In the genomic region with DNA sequence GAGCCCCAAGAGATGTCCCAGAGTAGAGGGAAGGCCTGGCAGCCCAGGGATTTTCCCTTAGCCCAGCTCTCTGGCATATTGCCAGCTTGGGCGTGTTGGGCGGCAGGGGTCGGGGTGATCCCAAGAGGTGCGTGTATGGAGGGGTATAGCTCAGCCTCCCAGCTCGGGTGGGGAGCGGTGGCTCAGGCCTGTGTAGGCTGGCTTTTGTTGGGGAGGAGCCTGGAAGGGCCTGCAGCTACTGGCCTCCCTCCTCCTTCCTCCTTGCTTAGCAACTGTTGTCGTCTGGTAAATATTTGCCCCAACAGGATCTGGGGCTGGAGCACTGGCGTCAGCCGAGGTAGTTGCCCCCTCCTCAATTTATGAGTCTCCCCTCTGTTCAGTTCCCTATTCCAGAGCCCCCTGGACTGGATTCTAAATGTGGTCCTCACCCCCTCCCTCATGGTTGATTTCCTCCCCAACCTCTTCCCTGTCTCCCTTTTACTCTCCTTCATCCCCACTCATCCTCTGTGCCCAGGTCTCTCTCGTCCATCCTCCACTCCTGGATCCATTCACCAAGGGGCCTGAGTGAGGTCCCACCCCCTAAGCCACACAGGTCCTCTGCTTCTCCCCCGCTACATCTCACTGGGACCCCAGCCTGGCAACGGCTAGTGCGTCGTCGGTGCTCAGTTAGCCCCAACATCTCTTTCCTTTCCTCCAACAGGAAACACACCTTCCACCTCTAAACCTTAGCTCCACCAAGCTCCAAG, we compare ENCODE assay signal across 8 cellular contexts. TPM values are rescaled to one million over a fixed set of nuclear protein-coding genes. Genes with fewer than 3 reads are reported as not detected.
DNase-seq lines count a peak whose midpoint lies in the region; ATAC-seq and TF ChIP-seq lines count a peak whose summit lies in the region.

No MANE protein-coding gene starts in this region.

- CTCF ChIA-PET in CD4-positive, alpha-beta memory T cell (lab: Charles Lee; ENCODE audit: partially characterized antibody), result interaction anchor here (0.5 to 18.7 kb wide), 5 partner anchors 8 to 119 kb away, joined by 3 to 716 read pairs (median 12); no protein-coding TSS in a partner anchor

- in situ Hi-C loops in transverse colon (cut with MboI; ENCODE audit: low pct_ligation_motif_present in 1 of 4, low pct_unique_long_range_greater_than_20kb in 1 of 4, low sequenced_read_pairs in 3 of 4), result no loop called here

- H3K27ac ChIP-seq in CD4-positive, alpha-beta memory T cell (ENCODE audit: low read depth, low read length), result peak overlapping the region; percentile 94
- H3K27ac ChIP-seq in dorsolateral prefrontal cortex (peak overlapping the region in 31 of 59 donors; percentile 4 to 94 (median 62)), transverse colon (peak overlapping the region; percentile 91 to 97 (median 94))

- H3K4me1 ChIP-seq in CD4-positive, alpha-beta memory T cell (ENCODE audit: insufficient read depth, low read length), result peaks cover 55% of the 10 kb centered on the region
- peaks cover 39 to 77% (median 64%) of the 10 kb centered on the region in 4 donors for H3K4me1 ChIP-seq in transverse colon

- peak; percentile 30 for TF ChIP-seq POLR2A in transverse colon (IDR thresholded peaks at IDR 0.05)

- TF ChIP-seq CTCF in dorsolateral prefrontal cortex (IDR thresholded peaks at IDR 0.05 in 54 of 56, conservative IDR thresholded peaks at IDR 0.05 in 2 of 56; ENCODE audit: low read depth in 1 of 56, partially characterized antibody in 56 of 56) (no peak), transverse colon (IDR thresholded peaks at IDR 0.05) (no peak)

- H3K36me3 ChIP-seq in CD4-positive, alpha-beta memory T cell (ENCODE audit: insufficient read depth, low read length), result no peaks in the 10 kb centered on the region
- no peaks in the 10 kb centered on the region for H3K36me3 ChIP-seq in transverse colon

- intact Hi-C loops in CD4-positive, alpha-beta memory T cell (cut with micrococcal nuclease), result no loop called here
- intact Hi-C loops in dorsolateral prefrontal cortex (cut with DNase I) (no loop called here), transverse colon (cut with DNase I; ENCODE audit: low total_unique reads) (loop anchor here (2.0 kb wide), 1 partner anchor 19 kb away; no protein-coding TSS in a partner anchor)

- 13 to 36% methylated on average over 3 to 15 of the region's 15 CpGs for WGBS in transverse colon (ENCODE audit: low coverage in 1 of 2), 2 donors

- ATAC-seq in memory B cell (ENCODE audit: low read depth) (peak; percentile 22), HG03045 (IDR thresholded peaks at IDR 0.05; ENCODE audit: unreplicated experiment) (no peak), GM19463 (IDR thresholded peaks at IDR 0.05; ENCODE audit: unreplicated experiment) (no peak)

- H3K9me3 ChIP-seq in CD4-positive, alpha-beta memory T cell (ENCODE audit: control insufficient read depth in 1 of 2, low read length in 2 of 2), result no peaks in the 10 kb centered on the region
- no peaks in the 10 kb centered on the region for H3K9me3 ChIP-seq in transverse colon

- H3K4me3 Mint-ChIP-seq in CD4-positive, alpha-beta memory T cell, result peak overlapping the region; percentile 60 to 88 (median 74)
- H3K4me3 Mint-ChIP-seq in T-helper 2 cell treated with Interferon-gamma antibody and Interleukin-4, amounts not matched to agents 5 μg/mL and 100 μg/mL, for 36 hours, result no peak overlapping the region
- peak overlapping the region; percentile 59 for H3K4me3 Mint-ChIP-seq in memory B cell

- DNase-seq in CD4-positive, alpha-beta memory T cell, result peak; percentile 78 to 90 (median 83)
- peak; percentile 69 for DNase-seq in HT1080 (ENCODE audit: low read depth)
- no peak for DNase-seq in T-helper 2 cell treated with Interferon-gamma antibody and Interleukin-4, amounts not matched to agents 5 μg/mL and 100 μg/mL, for 36 hours (ENCODE audit: low spot score)
- no peak for DNase-seq in dorsolateral prefrontal cortex
- peak in 1 of 2 donors; percentile 52 for DNase-seq in memory B cell (ENCODE audit: low spot score in 2 of 2)
- DNase-seq in transverse colon, result peak; percentile 79

- peaks cover 42 to 86% (median 60%) of the 10 kb centered on the region in 4 donors for H3K4me1 Mint-ChIP-seq in CD4-positive, alpha-beta memory T cell
- peaks cover 46% of the 10 kb centered on the region for H3K4me1 Mint-ChIP-seq in T-helper 2 cell treated with Interferon-gamma antibody and Interleukin-4, amounts not matched to agents 5 μg/mL and 100 μg/mL, for 36 hours (ENCODE audit: low read depth)
- H3K4me1 Mint-ChIP-seq in memory B cell, result peaks cover 29% of the 10 kb centered on the region

- no peaks in the 10 kb centered on the region for H3K27me3 ChIP-seq in CD4-positive, alpha-beta memory T cell (ENCODE audit: insufficient read depth, low read length)
- H3K27me3 ChIP-seq in dorsolateral prefrontal cortex, result no peaks in the 10 kb centered on the region
- H3K27me3 ChIP-seq in transverse colon, result no peaks in the 10 kb centered on the region

- H3K36me3 Mint-ChIP-seq in CD4-positive, alpha-beta memory T cell, result peaks cover 0 to 4% of the 10 kb centered on the region in 2 donors
- no peaks in the 10 kb centered on the region for H3K36me3 Mint-ChIP-seq in T-helper 2 cell treated with Interferon-gamma antibody and Interleukin-4, amounts not matched to agents 5 μg/mL and 100 μg/mL, for 36 hours (ENCODE audit: low read depth)
- H3K36me3 Mint-ChIP-seq in memory B cell, result no peaks in the 10 kb centered on the region

- no peaks in the 10 kb centered on the region for H3K27me3 Mint-ChIP-seq in CD4-positive, alpha-beta memory T cell
- H3K27me3 Mint-ChIP-seq in T-helper 2 cell treated with Interferon-gamma antibody and Interleukin-4, amounts not matched to agents 5 μg/mL and 100 μg/mL, for 36 hours (ENCODE audit: low read depth), result peaks cover 5% of the 10 kb centered on the region
- H3K27me3 Mint-ChIP-seq in memory B cell, result no peaks in the 10 kb centered on the region

- peak overlapping the region; percentile 90 to 100 (median 100) for H3K27ac Mint-ChIP-seq in CD4-positive, alpha-beta memory T cell
- H3K27ac Mint-ChIP-seq in T-helper 2 cell treated with Interferon-gamma antibody and Interleukin-4, amounts not matched to agents 5 μg/mL and 100 μg/mL, for 36 hours, result peak overlapping the region; percentile 72
- peak overlapping the region; percentile 98 for H3K27ac Mint-ChIP-seq in memory B cell

- no peak for TF ChIP-seq EP300 in transverse colon (IDR thresholded peaks at IDR 0.05; ENCODE audit: low read depth)

- peaks cover 0 to 2% (median 0%) of the 10 kb centered on the region in 8 donors for H3K9me3 Mint-ChIP-seq in CD4-positive, alpha-beta memory T cell
- H3K9me3 Mint-ChIP-seq in T-helper 2 cell treated with Interferon-gamma antibody and Interleukin-4, amounts not matched to agents 5 μg/mL and 100 μg/mL, for 36 hours, result no peaks in the 10 kb centered on the region
- no peaks in the 10 kb centered on the region for H3K9me3 Mint-ChIP-seq in memory B cell

- no peak overlapping the region for H3K4me3 ChIP-seq in CD4-positive, alpha-beta memory T cell (ENCODE audit: low read length in 2 of 2)
- H3K4me3 ChIP-seq in dorsolateral prefrontal cortex (no peak overlapping the region), transverse colon (no peak overlapping the region)

- POLR2A ChIA-PET in CD4-positive, alpha-beta memory T cell (lab: Charles Lee; ENCODE audit: partially characterized antibody), result interaction anchor here (1.0 to 19.7 kb wide), 4 partner anchors 8 to 109 kb away, joined by 3 to 527 read pairs (median 16); partner anchors contain the start of genes LMNA and PMF1

RNA-seq across cellular contexts. Expression of gene LMNA, which starts 10.3 kb away (rescaled TPM):
- 10 to 100 TPM; 29.7 to 33.8 TPM for total RNA-seq in CD4-positive, alpha-beta memory T cell
- 10 to 100 TPM; 19.1 to 47.1 TPM for polyA plus RNA-seq in CD4-positive, alpha-beta memory T cell
- 835 and 846 TPM in 2 replicates for total RNA-seq in HT1080 (2014; rRNA removed; shearing (Covaris generic))
- polyA plus RNA-seq in HT1080 (2015; cell fraction: cytosol; rRNA removed), result 456 and 481 TPM in 2 replicates
- polyA plus RNA-seq in HT1080 (2015; cell fraction: nucleus; rRNA removed), result 1,205 and 1,213 TPM in 2 replicates
- total RNA-seq in dorsolateral prefrontal cortex (100 to 1,000 TPM in 10 of 120 experiments, 10 to 100 TPM in 110; 32.8 to 189 (median 59.9) TPM), transverse colon (100 to 1,000 TPM; 300 to 999 (median 324) TPM)

RNA-seq across cellular contexts. Expression of gene MEX3A, which starts 22.0 kb away (rescaled TPM):
- total RNA-seq in CD4-positive, alpha-beta memory T cell, result not detected
- polyA plus RNA-seq in CD4-positive, alpha-beta memory T cell, result not detected
- total RNA-seq in HT1080 (2014; rRNA removed; shearing (Covaris generic)), result 3.4 and 5.2 TPM in 2 replicates
- polyA plus RNA-seq in HT1080 (2015; cell fraction: cytosol; rRNA removed), result 5.8 and 6.2 TPM in 2 replicates
- 7.4 and 9.4 TPM in 2 replicates for polyA plus RNA-seq in HT1080 (2015; cell fraction: nucleus; rRNA removed)
- total RNA-seq in dorsolateral prefrontal cortex (1 to 10 TPM in 84 of 120 experiments, under 1 TPM in 36; 0.44 to 4.6 (median 1.3) TPM), transverse colon (under 1 TPM in 3 of 4 donors, not detected in 1; 0.14 to 0.60 (median 0.48) TPM)

RNA-seq across cellular contexts. Expression of gene RAB25, which starts 43.3 kb away (rescaled TPM):
- 1 to 10 TPM in 1 of 2 experiments, under 1 TPM in 1; 0.53 to 1.5 TPM for total RNA-seq in CD4-positive, alpha-beta memory T cell
- polyA plus RNA-seq in CD4-positive, alpha-beta memory T cell, result 1 to 10 TPM; 5.9 to 6.6 TPM
- 0.06 TPM in 1 of 2 replicates, not detected in the other for total RNA-seq in HT1080 (2014; rRNA removed; shearing (Covaris generic))
- not detected in 2 replicates for polyA plus RNA-seq in HT1080 (2015; cell fraction: cytosol; rRNA removed)
- polyA plus RNA-seq in HT1080 (2015; cell fraction: nucleus; rRNA removed), result not detected in 2 replicates
- 1 to 10 TPM in 44 of 120 experiments, under 1 TPM in 36, not detected in 40; 0.44 to 3.3 (median 1.0) TPM for total RNA-seq in dorsolateral prefrontal cortex
- total RNA-seq in transverse colon, result 100 to 1,000 TPM; 140 to 213 (median 174) TPM

RNA-seq across cellular contexts. Expression of gene SEMA4A, which starts 49.1 kb away (rescaled TPM):
- total RNA-seq in CD4-positive, alpha-beta memory T cell, result 1 to 10 TPM; 1.2 TPM
- 1 to 10 TPM in 1 of 2 donors, under 1 TPM in 1; 0.88 to 1.3 TPM for polyA plus RNA-seq in CD4-positive, alpha-beta memory T cell
- total RNA-seq in HT1080 (2014; rRNA removed; shearing (Covaris generic)), result not detected in 2 replicates
- 0.06 TPM in 1 of 2 replicates, not detected in the other for polyA plus RNA-seq in HT1080 (2015; cell fraction: cytosol; rRNA removed)
- polyA plus RNA-seq in HT1080 (2015; cell fraction: nucleus; rRNA removed), result 0.14 TPM in 1 of 2 replicates, not detected in the other
- total RNA-seq in dorsolateral prefrontal cortex (10 to 100 TPM; 10.4 to 48.3 (median 27.5) TPM), transverse colon (1 to 10 TPM in 3 of 4 donors, not detected in 1; 2.6 to 6.0 (median 4.8) TPM)

RNA-seq across cellular contexts. Expression of gene LAMTOR2, which starts 49.7 kb away (rescaled TPM):
- total RNA-seq in CD4-positive, alpha-beta memory T cell, result 10 to 100 TPM; 33.0 to 35.5 TPM
- 100 to 1,000 TPM; 136 to 151 TPM for polyA plus RNA-seq in CD4-positive, alpha-beta memory T cell
- 67.1 and 78.0 TPM in 2 replicates for total RNA-seq in HT1080 (2014; rRNA removed; shearing (Covaris generic))
- 69.8 and 87.2 TPM in 2 replicates for polyA plus RNA-seq in HT1080 (2015; cell fraction: cytosol; rRNA removed)
- 19.7 and 26.7 TPM in 2 replicates for polyA plus RNA-seq in HT1080 (2015; cell fraction: nucleus; rRNA removed)
- total RNA-seq in dorsolateral prefrontal cortex (10 to 100 TPM; 26.8 to 59.6 (median 43.5) TPM), transverse colon (10 to 100 TPM; 20.9 to 70.9 (median 47.5) TPM)

Comparison
In these comparisons a context has a peak if more than half of its experiments do, and no peak if none do; other contexts are left out.
1. DNase-seq: peak in CD4-positive, alpha-beta memory T cell (5 of 5), HT1080 (single experiment) and transverse colon (single experiment); none in T-helper 2 cell treated with Interferon-gamma antibody and Interleukin-4, amounts not matched to agents 5 μg/mL and 100 μg/mL, for 36 hours (single experiment) and dorsolateral prefrontal cortex (0 of 10).
2. RNA of gene RAB25, which starts 43.3 kb away (total RNA-seq): 140 to 213 TPM in transverse colon; 0.53 to 1.5 TPM in CD4-positive, alpha-beta memory T cell, 0.44 to 3.3 TPM in dorsolateral prefrontal cortex and 0.06 TPM in HT1080; every median in the first group is over 10 times any median in the second.
3. Peak in every context shown above with its lines, with median percentiles within 50 percentile points of each other: H3K27ac ChIP-seq and H3K27ac Mint-ChIP-seq.